In the genomic region with DNA sequence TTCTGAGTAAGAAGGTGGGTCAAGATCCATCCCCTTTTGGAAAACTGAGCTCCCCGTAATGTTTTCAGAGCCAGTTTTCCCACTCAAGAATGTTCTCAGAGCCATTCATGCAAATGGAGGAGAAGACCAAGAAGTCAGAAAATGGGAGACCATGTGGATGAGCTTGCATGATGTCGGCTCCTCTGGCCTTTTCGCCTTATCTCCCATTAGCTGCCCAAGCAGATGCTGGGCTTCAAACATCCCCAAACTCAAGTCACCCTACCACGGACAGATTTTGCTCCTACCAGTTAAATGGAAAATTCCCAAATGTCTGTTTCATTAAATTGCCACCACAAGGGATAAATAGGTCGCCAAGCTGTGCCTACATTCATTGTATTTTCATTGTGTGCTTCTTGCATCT, we compare ENCODE assay signal across 8 cellular contexts.
"Had no signal": no experiment of that assay in that cellular context is flagged by ENCODE, and none has a peak within 500 bp of the region (broad histone marks: within the 10 kb centered on the region; RNA-seq: fewer than 3 reads in every experiment).

No MANE protein-coding gene starts in this region.

- H3K9ac ChIP-seq: KMS-11 had no signal

- ATAC-seq: HepG2 had no signal

- DNase-seq: IMR-90, KBM-7, KG1 had no signal

- H3K4me3 Mint-ChIP-seq: IgD-negative memory B cell had no signal

- H3K27ac ChIP-seq: HL-60, KMS-11 had no signal

- H3K27ac Mint-ChIP-seq: IgD-negative memory B cell had no signal

- FAIRE-seq: HepG2, HTR-8/SVneo had no signal

- H3K9me3 Mint-ChIP-seq: IgD-negative memory B cell had no signal

- H3K4me2 ChIP-seq: KMS-11 had no signal
